ENCODE assay signal across 8 cellular contexts in genomic region chr3:53236112-53236841, GRCh38. TPM values are rescaled to one million over a fixed set of nuclear protein-coding genes. Genes with fewer than 3 reads are reported as not detected.
DNase-seq lines count a peak whose midpoint lies in the region; ATAC-seq and TF ChIP-seq lines count a peak whose summit lies in the region.

No MANE protein-coding gene starts in this region.

- DNase-seq in AG08395 (ENCODE audit: low spot score) (peak; percentile 92), glutamatergic neuron (no peak), posterior vena cava (ENCODE audit: low spot score) (peak; percentile 92), NCI-H1092 (lab: John Stamatoyannopoulos, UW) (no peak)
- DNase-seq in stimulated activated CD8-positive, alpha-beta memory T cell treated with anti-CD3 and anti-CD28 coated beads, Interleukin-4, amount 100 ng/mL, for 48 hours = no peak

- H3K27ac ChIP-seq in HUES48 (ENCODE audit: low read depth, low read length) = peak overlapping the region; percentile 64

- H3K9ac ChIP-seq in HUES48 (ENCODE audit: low read depth, low read length) = 0 out of 2 replicates have a peak overlapping the region, but pooled peaks have one; percentile 14

- H3K4me1 ChIP-seq in HUES48 (ENCODE audit: control insufficient read depth, insufficient read depth, low read length) = no peaks in the 10 kb centered on the region; the same call in 1 of the 2 replicates

- peak; percentile 66 for ATAC-seq in activated T-helper 17 cell treated with anti-CD3 and anti-CD28 coated beads, Interleukin-2, amount 50 U/mL, for 72 hours (replicated peaks)
- no peak for ATAC-seq in HG02970 (IDR thresholded peaks at IDR 0.05; ENCODE audit: low FRiP score, unreplicated experiment)

- no peaks in the 10 kb centered on the region for H3K9me3 Mint-ChIP-seq in activated T-helper 17 cell treated with anti-CD3 and anti-CD28 coated beads, Interleukin-2, amount 50 U/mL, for 72 hours
- H3K9me3 Mint-ChIP-seq in glutamatergic neuron (ENCODE audit: unreplicated experiment) = peaks cover 10% of the 10 kb centered on the region

- H3K4me3 Mint-ChIP-seq in activated T-helper 17 cell treated with anti-CD3 and anti-CD28 coated beads, Interleukin-2, amount 50 U/mL, for 72 hours = no peak overlapping the region
- H3K4me3 Mint-ChIP-seq in glutamatergic neuron (ENCODE audit: unreplicated experiment) = no peak overlapping the region

- H3K27ac Mint-ChIP-seq in activated T-helper 17 cell treated with anti-CD3 and anti-CD28 coated beads, Interleukin-2, amount 50 U/mL, for 72 hours = peak overlapping the region; percentile 73
- peak overlapping the region; percentile 8 for H3K27ac Mint-ChIP-seq in glutamatergic neuron (ENCODE audit: unreplicated experiment)

- H3K36me3 ChIP-seq in HUES48 (ENCODE audit: control insufficient read depth, insufficient read depth, low read length) = peaks cover 98% of the 10 kb centered on the region

- no peaks in the 10 kb centered on the region for H3K27me3 Mint-ChIP-seq in activated T-helper 17 cell treated with anti-CD3 and anti-CD28 coated beads, Interleukin-2, amount 50 U/mL, for 72 hours
- H3K27me3 Mint-ChIP-seq in glutamatergic neuron (ENCODE audit: unreplicated experiment) = peaks cover 5% of the 10 kb centered on the region

- intact Hi-C loops in posterior vena cava (cut with DNase I) = no loop called here

- H3K9me3 ChIP-seq in HUES48 (ENCODE audit: control insufficient read depth, insufficient read depth, low read length) = no peaks in the 10 kb centered on the region

- no peaks in the 10 kb centered on the region for H3K27me3 ChIP-seq in HUES48 (ENCODE audit: control insufficient read depth, insufficient read depth, low read length)

- H3K4me3 ChIP-seq in HUES48 (ENCODE audit: low read depth, low read length) = no peak overlapping the region

- H3K4me1 Mint-ChIP-seq in activated T-helper 17 cell treated with anti-CD3 and anti-CD28 coated beads, Interleukin-2, amount 50 U/mL, for 72 hours = peaks cover 4% of the 10 kb centered on the region
- H3K4me1 Mint-ChIP-seq in glutamatergic neuron (ENCODE audit: low read depth, unreplicated experiment) = peaks cover 2% of the 10 kb centered on the region

- TF ChIP-seq CTCF in glutamatergic neuron (IDR thresholded peaks at IDR 0.05; ENCODE audit: partially characterized antibody, unreplicated experiment) = no peak

- H3K36me3 Mint-ChIP-seq in activated T-helper 17 cell treated with anti-CD3 and anti-CD28 coated beads, Interleukin-2, amount 50 U/mL, for 72 hours (ENCODE audit: low read depth) = peaks cover 89% of the 10 kb centered on the region
- peaks cover 3% of the 10 kb centered on the region for H3K36me3 Mint-ChIP-seq in glutamatergic neuron (ENCODE audit: unreplicated experiment)

RNA-seq across cellular contexts. Expression of gene TKT, which starts 19.5 kb away (rescaled TPM):
- 100 to 1,000 TPM; 150 to 296 TPM for total RNA-seq in activated T-helper 17 cell treated with anti-CD3 and anti-CD28 coated beads, Interleukin-2, amount 50 U/mL, for 72 hours
- total RNA-seq in glutamatergic neuron (ENCODE audit: unreplicated experiment) = 265 TPM
- total RNA-seq in posterior vena cava = 100 to 1,000 TPM; 123 to 125 TPM

Comparison
In these comparisons a context has a peak if more than half of its experiments do, and no peak if none do; other contexts are left out.
1. DNase-seq: peak in AG08395 (single experiment) and posterior vena cava (single experiment); none in glutamatergic neuron (single experiment), NCI-H1092 (single experiment) and stimulated activated CD8-positive, alpha-beta memory T cell treated with anti-CD3 and anti-CD28 coated beads, Interleukin-4, amount 100 ng/mL, for 48 hours (single experiment).